Comparison of ENCODE assay signal across 22 cellular contexts in the genomic region with DNA sequence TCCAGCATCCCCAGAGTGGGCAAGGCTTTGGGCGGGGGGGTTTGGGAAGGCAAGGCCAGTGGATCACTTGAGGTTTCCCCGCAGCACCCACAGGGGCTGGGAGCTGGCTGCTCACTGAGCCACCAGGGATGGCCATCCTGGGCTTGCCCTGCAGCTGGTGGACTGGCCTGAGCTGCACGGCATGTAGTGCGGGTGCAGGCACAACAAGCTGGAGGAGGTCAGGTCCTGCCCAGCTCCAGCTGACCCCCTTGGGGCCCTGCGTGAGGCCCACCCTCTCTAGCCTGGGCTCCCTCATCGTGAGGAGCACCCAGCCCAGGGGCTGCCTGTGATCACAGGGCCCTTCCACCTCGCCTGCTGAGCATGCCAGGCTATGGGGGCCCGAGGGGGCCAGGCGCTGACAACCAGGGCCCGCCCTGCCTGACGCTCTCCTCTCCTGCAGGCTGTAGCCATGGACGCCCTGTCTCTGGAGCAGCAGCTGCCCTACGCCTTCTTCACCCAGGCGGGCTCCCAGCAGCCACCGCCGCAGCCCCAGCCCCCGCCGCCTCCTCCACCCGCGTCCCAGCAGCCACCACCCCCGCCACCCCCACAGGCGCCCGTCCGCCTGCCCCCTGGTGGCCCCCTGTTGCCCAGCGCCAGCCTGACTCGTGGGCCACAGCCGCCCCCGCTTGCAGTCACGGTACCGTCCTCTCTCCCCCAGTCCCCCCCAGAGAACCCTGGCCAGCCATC. TPM values are rescaled to one million over a fixed set of nuclear protein-coding genes. Genes with fewer than 3 reads are reported as not detected.
DNase-seq lines count a peak whose midpoint lies in the region; ATAC-seq and TF ChIP-seq lines count a peak whose summit lies in the region.
"Had no signal": no experiment of that assay in that cellular context is flagged by ENCODE, and none has a peak within 500 bp of the region (broad histone marks: within the 10 kb centered on the region; RNA-seq: fewer than 3 reads in every experiment).

No MANE protein-coding gene starts in this region.

- POLR2A ChIA-PET in WTC11 (lab: Charles Lee) = interaction anchor here (0.8 kb wide), 1 partner anchor 20 kb away, joined by 5 read pairs; no protein-coding TSS in a partner anchor
- POLR2A ChIA-PET in naive thymus-derived CD4-positive, alpha-beta T cell (lab: Charles Lee) = interaction anchor here (0.6 kb wide), 1 partner anchor 33 kb away, joined by 3 read pairs; no protein-coding TSS in a partner anchor

- H3K27me3 Mint-ChIP-seq in WTC11 (ENCODE audit: low read depth) = peaks cover 89% of the 10 kb centered on the region
- no peaks in the 10 kb centered on the region for H3K27me3 Mint-ChIP-seq in naive thymus-derived CD4-positive, alpha-beta T cell
- H3K27me3 Mint-ChIP-seq: activated naive CD4-positive, alpha-beta T cell treated with anti-CD3 and anti-CD28 coated beads, Interleukin-2, amount 10 ng/mL, durations not matched to agents 7 days and 5 days; naive B cell had no signal

- no peak overlapping the region for H3K27ac Mint-ChIP-seq in WTC11
- no peak overlapping the region for H3K27ac Mint-ChIP-seq in naive thymus-derived CD4-positive, alpha-beta T cell
- H3K27ac Mint-ChIP-seq: activated naive CD4-positive, alpha-beta T cell treated with anti-CD3 and anti-CD28 coated beads, Interleukin-2, amount 10 ng/mL, durations not matched to agents 7 days and 5 days; activated T-cell treated with anti-CD3 and anti-CD28 coated beads, Interleukin-2, amount 50 U/mL, for 72 hours had no signal

- no peaks in the 10 kb centered on the region for H3K36me3 Mint-ChIP-seq in WTC11
- H3K36me3 Mint-ChIP-seq in naive thymus-derived CD4-positive, alpha-beta T cell = peaks cover 0 to 11% (median 4%) of the 10 kb centered on the region in 5 donors
- H3K36me3 Mint-ChIP-seq: activated naive CD4-positive, alpha-beta T cell treated with anti-CD3 and anti-CD28 coated beads, Interleukin-2, amount 10 ng/mL, durations not matched to agents 7 days and 5 days; naive B cell had no signal

- peak; percentile 24 to 78 (median 59) for DNase-seq in right cardiac atrium
- no peak for DNase-seq in Right ventricle myocardium inferior (ENCODE audit: missing footprints)
- DNase-seq in WTC11 (ENCODE audit: low spot score) = peak; percentile 51
- DNase-seq in left kidney (ENCODE audit: low read depth, low spot score) = peak; percentile 84
- DNase-seq in NCI-H187 treated with DMSO at 0.1 percent for 48 hours (lab: John Stamatoyannopoulos, UW) = no peak
- no peak for DNase-seq in NOMO-1 treated with DMSO at 0.1 percent for 48 hours (lab: John Stamatoyannopoulos, UW; ENCODE audit: unreplicated experiment)
- DNase-seq in SIG-M5 (lab: John Stamatoyannopoulos, UW) = no peak
- no peak for DNase-seq in naive thymus-derived CD4-positive, alpha-beta T cell
- DNase-seq: activated naive CD4-positive, alpha-beta T cell treated with anti-CD3 and anti-CD28 coated beads, Interleukin-2, amount 10 ng/mL, durations not matched to agents 7 days and 5 days; activated T-cell treated with anti-CD3 and anti-CD28 coated beads, Interleukin-2, amount 50 U/mL, for 72 hours; DMS53; GM23248; IMR-90; mesendoderm; naive B cell; NCI-H2171 treated with DMSO at 0.1 percent for 48 hours; Peyer's patch; posterior cingulate gyrus; stimulated activated CD4-positive, alpha-beta T cell treated with anti-CD3 and anti-CD28 coated beads, Interleukin-4, amount 100 ng/mL, for 24 hours had no signal

- ATAC-seq in right cardiac atrium (peak; percentile 10 to 16), Right ventricle myocardium inferior (no peak), WTC11 (peak; percentile 11)
- no peak for ATAC-seq in naive thymus-derived CD4-positive, alpha-beta T cell
- ATAC-seq: activated T-cell treated with anti-CD3 and anti-CD28 coated beads, Interleukin-2, amount 50 U/mL, for 72 hours had no signal

- 0 out of 2 replicates have a peak, but pooled peaks have one; percentile 18 for TF ChIP-seq CTCF in WTC11 (IDR thresholded peaks at IDR 0.05)

- H3K27ac ChIP-seq in right cardiac atrium (ENCODE audit: low read length) = no peak overlapping the region
- no peak overlapping the region for H3K27ac ChIP-seq in naive thymus-derived CD4-positive, alpha-beta T cell (ENCODE audit: low read depth, low read length)
- H3K27ac ChIP-seq: GM23248, Peyer's patch had no signal

- 61% methylated on average over 30 of the region's 30 CpGs for WGBS in right cardiac atrium

- no peaks in the 10 kb centered on the region for H3K4me1 Mint-ChIP-seq in WTC11
- peaks cover 0 to 7% (median 0%) of the 10 kb centered on the region in 7 donors for H3K4me1 Mint-ChIP-seq in naive thymus-derived CD4-positive, alpha-beta T cell
- H3K4me1 Mint-ChIP-seq: activated naive CD4-positive, alpha-beta T cell treated with anti-CD3 and anti-CD28 coated beads, Interleukin-2, amount 10 ng/mL, durations not matched to agents 7 days and 5 days had no signal

- H3K4me3 Mint-ChIP-seq in WTC11 = no peak overlapping the region
- H3K4me3 Mint-ChIP-seq in naive thymus-derived CD4-positive, alpha-beta T cell = no peak overlapping the region
- H3K4me3 Mint-ChIP-seq: activated naive CD4-positive, alpha-beta T cell treated with anti-CD3 and anti-CD28 coated beads, Interleukin-2, amount 10 ng/mL, durations not matched to agents 7 days and 5 days; activated T-cell treated with anti-CD3 and anti-CD28 coated beads, Interleukin-2, amount 50 U/mL, for 72 hours had no signal

- H3K4me1 ChIP-seq in right cardiac atrium (ENCODE audit: control insufficient read depth, insufficient read depth, low read length) = no peaks in the 10 kb centered on the region
- no peaks in the 10 kb centered on the region for H3K4me1 ChIP-seq in naive thymus-derived CD4-positive, alpha-beta T cell (ENCODE audit: control insufficient read depth in 2 of 2, insufficient read depth in 2 of 2, low read length in 2 of 2)
- H3K4me1 ChIP-seq: Peyer's patch had no signal

- intact Hi-C loops in right cardiac atrium (cut with DNase I) = no loop called here
- intact Hi-C loops in Right ventricle myocardium inferior (cut with DNase I) = no loop called here
- intact Hi-C loops in naive thymus-derived CD4-positive, alpha-beta T cell (cut with micrococcal nuclease) = no loop called here

- no peaks in the 10 kb centered on the region for H3K9me3 Mint-ChIP-seq in WTC11
- no peaks in the 10 kb centered on the region for H3K9me3 Mint-ChIP-seq in naive thymus-derived CD4-positive, alpha-beta T cell
- H3K9me3 Mint-ChIP-seq: activated naive CD4-positive, alpha-beta T cell treated with anti-CD3 and anti-CD28 coated beads, Interleukin-2, amount 10 ng/mL, durations not matched to agents 7 days and 5 days; activated T-cell treated with anti-CD3 and anti-CD28 coated beads, Interleukin-2, amount 50 U/mL, for 72 hours; naive B cell had no signal

- peaks cover 0 to 19% (median 0%) of the 10 kb centered on the region in 3 experiments for H3K36me3 ChIP-seq in naive thymus-derived CD4-positive, alpha-beta T cell (ENCODE audit: control insufficient read depth in 2 of 3, insufficient read depth in 3 of 3, low read length in 3 of 3)
- H3K36me3 ChIP-seq: Peyer's patch had no signal

- CTCF ChIA-PET in WTC11 (lab: Charles Lee) = interaction anchor here (0.6 to 2.6 kb wide), 11 partner anchors 9 to 472 kb away, joined by 3 to 13 read pairs (median 3); no protein-coding TSS in a partner anchor
- CTCF ChIA-PET in naive thymus-derived CD4-positive, alpha-beta T cell (lab: Charles Lee) = no interaction called here

- H3K9me3 ChIP-seq in right cardiac atrium (ENCODE audit: control insufficient read depth, low read length) = no peaks in the 10 kb centered on the region
- no peaks in the 10 kb centered on the region for H3K9me3 ChIP-seq in naive thymus-derived CD4-positive, alpha-beta T cell (ENCODE audit: control insufficient read depth in 2 of 3, low read length in 3 of 3)
- H3K9me3 ChIP-seq: Peyer's patch had no signal

- no peaks in the 10 kb centered on the region for H3K27me3 ChIP-seq in right cardiac atrium (ENCODE audit: control insufficient read depth, insufficient read depth)
- no peaks in the 10 kb centered on the region for H3K27me3 ChIP-seq in naive thymus-derived CD4-positive, alpha-beta T cell (ENCODE audit: control insufficient read depth in 2 of 2, insufficient read depth in 2 of 2, low read length in 2 of 2)
- H3K27me3 ChIP-seq: Peyer's patch had no signal

- H3K4me3 ChIP-seq in right cardiac atrium (ENCODE audit: low read length) = no peak overlapping the region
- no peak overlapping the region for H3K4me3 ChIP-seq in naive thymus-derived CD4-positive, alpha-beta T cell (ENCODE audit: low read length)
- H3K4me3 ChIP-seq: GM23248, Peyer's patch had no signal

RNA-seq across cellular contexts. Expression of a gene that starts 22.9 kb away (rescaled TPM):
- total RNA-seq in right cardiac atrium (10 to 100 TPM in 1 of 4 donors, 1 to 10 TPM in 3; 1.5 to 13.7 (median 4.7) TPM), Right ventricle myocardium inferior (not detected), WTC11 (2021) (0.13 to 0.18 TPM (median 0.16 TPM) in 3 replicates)
- polyA plus RNA-seq in right cardiac atrium = 2.2 TPM
- total RNA-seq in naive thymus-derived CD4-positive, alpha-beta T cell = not detected
- polyA plus RNA-seq in naive thymus-derived CD4-positive, alpha-beta T cell = not detected
- total RNA-seq: activated CD8-positive, alpha-beta memory T cell treated with anti-CD3 and anti-CD28 coated beads for 36 hours; activated T-cell treated with anti-CD3 and anti-CD28 coated beads, Interleukin-2, amount 50 U/mL, for 72 hours; frontal cortex; M059J had no signal

Comparison
In these comparisons a context has a peak if more than half of its experiments do, and no peak if none do; other contexts are left out.
1. ATAC-seq: peak in right cardiac atrium (2 of 2) and WTC11 (single experiment); none in Right ventricle myocardium inferior (single experiment) and naive thymus-derived CD4-positive, alpha-beta T cell (single experiment).
2. DNase-seq: peak in right cardiac atrium (3 of 3), WTC11 (single experiment) and left kidney (single experiment); none in Right ventricle myocardium inferior (single experiment), NCI-H187 treated with DMSO at 0.1 percent for 48 hours (single experiment), NOMO-1 treated with DMSO at 0.1 percent for 48 hours (single experiment), SIG-M5 (single experiment) and naive thymus-derived CD4-positive, alpha-beta T cell (0 of 9).